ENCODE assay signal across 1 cellular context in the genomic region with DNA sequence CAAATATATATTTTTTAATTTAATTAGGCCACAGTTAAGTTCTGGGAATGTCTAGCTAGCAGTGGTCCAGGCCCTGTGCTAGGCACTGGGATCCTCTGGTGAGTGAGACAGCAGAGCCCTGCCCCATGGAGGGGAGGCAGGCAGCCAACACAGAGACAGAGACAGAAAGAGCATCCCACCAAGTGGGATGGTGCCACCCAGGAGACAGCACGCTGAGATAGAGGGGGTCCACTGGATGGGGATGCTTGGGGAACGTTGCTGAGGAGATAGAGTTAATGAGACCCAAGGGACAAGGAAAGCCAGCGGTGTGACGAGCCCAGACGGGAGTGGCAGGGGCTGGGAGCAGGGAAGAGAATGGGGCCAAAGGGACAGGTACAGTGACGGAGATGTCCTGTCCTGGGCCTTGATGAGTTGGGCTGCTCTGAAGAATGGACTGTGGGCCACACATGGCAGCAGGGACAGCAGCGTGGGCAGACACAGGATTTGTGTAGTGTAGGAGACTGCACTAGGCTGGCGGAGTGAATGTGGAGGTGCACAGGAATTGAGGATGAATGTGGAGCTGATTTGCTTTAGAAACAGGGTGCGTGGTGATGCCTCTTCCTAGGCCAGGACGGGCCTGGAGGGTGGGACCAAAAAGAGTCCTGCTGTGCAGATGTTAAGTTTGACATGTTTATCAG.
A peak's percentile ranks its signal among the peaks of the same experiment; 100 is the strongest.
TF ChIP-seq lines count a peak whose summit lies in the region.

No MANE protein-coding gene starts in this region.

TF ChIP-seq in HepG2, 621 proteins besides CTCF, POLR2A, EP300 and RAD21:
- no peak for TF ChIP-seq CHD2 (IDR thresholded peaks at IDR 0.05; ENCODE audit: low read depth, low read length)
- TF ChIP-seq AGO2 (optimal IDR thresholded peaks at IDR 0.05; ENCODE audit: low read depth, low read length): peak; percentile 53
- TF ChIP-seq POLR2G (IDR thresholded peaks at IDR 0.05; ENCODE audit: low read depth, low read length): peak; percentile 54
- TF ChIP-seq ZFY (CRISPR knock-in tag; IDR thresholded peaks at IDR 0.05): no peak
- TF ChIP-seq, protein P1, sequence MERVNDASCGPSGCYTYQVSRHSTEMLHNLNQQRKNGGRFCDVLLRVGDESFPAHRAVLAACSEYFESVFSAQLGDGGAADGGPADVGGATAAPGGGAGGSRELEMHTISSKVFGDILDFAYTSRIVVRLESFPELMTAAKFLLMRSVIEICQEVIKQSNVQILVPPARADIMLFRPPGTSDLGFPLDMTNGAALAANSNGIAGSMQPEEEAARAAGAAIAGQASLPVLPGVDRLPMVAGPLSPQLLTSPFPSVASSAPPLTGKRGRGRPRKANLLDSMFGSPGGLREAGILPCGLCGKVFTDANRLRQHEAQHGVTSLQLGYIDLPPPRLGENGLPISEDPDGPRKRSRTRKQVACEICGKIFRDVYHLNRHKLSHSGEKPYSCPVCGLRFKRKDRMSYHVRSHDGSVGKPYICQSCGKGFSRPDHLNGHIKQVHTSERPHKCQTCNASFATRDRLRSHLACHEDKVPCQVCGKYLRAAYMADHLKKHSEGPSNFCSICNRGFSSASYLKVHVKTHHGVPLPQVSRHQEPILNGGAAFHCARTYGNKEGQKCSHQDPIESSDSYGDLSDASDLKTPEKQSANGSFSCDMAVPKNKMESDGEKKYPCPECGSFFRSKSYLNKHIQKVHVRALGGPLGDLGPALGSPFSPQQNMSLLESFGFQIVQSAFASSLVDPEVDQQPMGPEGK (CRISPR knock-in tag; IDR thresholded peaks at IDR 0.05): no peak
- no peak for TF ChIP-seq U2AF2 (IDR thresholded peaks at IDR 0.05; ENCODE audit: low read depth, low read length)
- no peak for TF ChIP-seq ZNF136 (CRISPR knock-in tag; IDR thresholded peaks at IDR 0.05; ENCODE audit: low read depth)
- no peak for TF ChIP-seq GATAD2A (CRISPR knock-in tag; IDR thresholded peaks at IDR 0.05)
- TF ChIP-seq ZBTB38 (CRISPR knock-in tag; IDR thresholded peaks at IDR 0.05): no peak
- no peak for TF ChIP-seq SNAPC2 (CRISPR knock-in tag; IDR thresholded peaks at IDR 0.05)
- TF ChIP-seq PAF1 (CRISPR knock-in tag; IDR thresholded peaks at IDR 0.05): peak; percentile 88
- TF ChIP-seq ATM (IDR thresholded peaks at IDR 0.05; ENCODE audit: borderline replicate concordance): no peak
- no peak for TF ChIP-seq ZNF749 (CRISPR knock-in tag; IDR thresholded peaks at IDR 0.05; ENCODE audit: borderline replicate concordance)
- TF ChIP-seq ZNF605 (CRISPR knock-in tag; IDR thresholded peaks at IDR 0.05): no peak
- no peak for TF ChIP-seq ZMYM3 (CRISPR knock-in tag; IDR thresholded peaks at IDR 0.05)
- TF ChIP-seq NKX3-1 (CRISPR knock-in tag; IDR thresholded peaks at IDR 0.05): no peak
- TF ChIP-seq ADNP (CRISPR knock-in tag; IDR thresholded peaks at IDR 0.05): no peak
- TF ChIP-seq FOXO4 (CRISPR knock-in tag; conservative IDR thresholded peaks at IDR 0.05): no peak
- peak; percentile 98 for TF ChIP-seq RBM22 (optimal IDR thresholded peaks at IDR 0.05; ENCODE audit: low read length)
- TF ChIP-seq GFI1 (CRISPR knock-in tag; IDR thresholded peaks at IDR 0.05; ENCODE audit: borderline replicate concordance): no peak
- TF ChIP-seq ZNF556 (CRISPR knock-in tag; IDR thresholded peaks at IDR 0.05; ENCODE audit: borderline replicate concordance): no peak
